In genomic region chr1:44008259-44008658, GRCh38 we compare ENCODE assay signal across 23 cellular contexts.
"Had no signal": no experiment of that assay in that cellular context is flagged by ENCODE, and none has a peak within 500 bp of the region (broad histone marks: within the 10 kb centered on the region; RNA-seq: fewer than 3 reads in every experiment).

No MANE protein-coding gene starts in this region.

- H3K4me1 ChIP-seq: SJSA1 had no signal

- H3K4me3 ChIP-seq: SJSA1, SK-N-MC had no signal

- H3K9me3 Mint-ChIP-seq: IgD-negative memory B cell had no signal

- H3K27me3 ChIP-seq: SJSA1 had no signal

- H3K27ac ChIP-seq: SJSA1, SK-N-MC had no signal

- DNase-seq: KBM-7, MV-4-11, NCI-H1048, NCI-H1105 treated with DMSO at 0.1 percent for 48 hours, NCI-H1417 treated with DMSO at 0.1 percent for 48 hours, NCI-H146, NCI-H1694 treated with DMSO at 0.1 percent for 48 hours, NCI-H1930, NCI-H2081, NCI-H2107, NCI-H2171, NCI-H226, NCI-H446, NCI-H510A, NCI-H524 treated with DMSO at 0.1 percent for 48 hours, NCI-H69, NCI-H774, RPMI8226, SIG-M5 had no signal

- H3K36me3 Mint-ChIP-seq: IgD-negative memory B cell had no signal

- H3K27me3 Mint-ChIP-seq: IgD-negative memory B cell had no signal

- FAIRE-seq: RCC 7860 had no signal

- H3K36me3 ChIP-seq: SJSA1 had no signal

- H3K9me3 ChIP-seq: SJSA1 had no signal
